In genomic region chr5:159765760-159766517, GRCh38 we compare ENCODE assay signal across 22 cellular contexts.
DNase-seq lines count a peak whose midpoint lies in the region; ATAC-seq, FAIRE-seq and TF ChIP-seq lines count a peak whose summit lies in the region.
"Had no signal": no experiment of that assay in that cellular context is flagged by ENCODE, and none has a peak within 500 bp of the region (broad histone marks: within the 10 kb centered on the region; RNA-seq: fewer than 3 reads in every experiment).

No MANE protein-coding gene starts in this region.

- no peak for TF ChIP-seq CTCF in H1 (IDR thresholded peaks at IDR 0.05; ENCODE audit: control extremely low read depth in 1 of 3, insufficient read depth in 1 of 3, low read depth in 1 of 3, low read length in 3 of 3)
- no peak for TF ChIP-seq CTCF in CD4-positive, alpha-beta T cell (IDR thresholded peaks at IDR 0.05)

- no peaks in the 10 kb centered on the region for H3K23me2 ChIP-seq in H1 (ENCODE audit: low read depth, low read length)

- TF ChIP-seq POLR2A in H1 (IDR thresholded peaks at IDR 0.05; ENCODE audit: control extremely low read depth in 1 of 2, low read depth in 2 of 2, low read length in 2 of 2): no peak

- H3K14ac ChIP-seq in H1 (ENCODE audit: insufficient read length): no peak overlapping the region

- H3K18ac ChIP-seq in H1 (ENCODE audit: extremely low read depth, low read length): no peak overlapping the region

- H2AFZ ChIP-seq in H1 (ENCODE audit: low read length): no peak overlapping the region

- peak; percentile 94 to 97 for ATAC-seq in stimulated activated naive B cell treated with anti-CD40 and anti-IgM and Interleukin-4, amounts not matched to agents 10 μg/mL and 1 μg/mL and 100 μg/mL, for 72 hours (replicated peaks)
- no peak for ATAC-seq in CD4-positive, alpha-beta T cell (ENCODE audit: poor library complexity)
- ATAC-seq in GM21576 (IDR thresholded peaks at IDR 0.05; ENCODE audit: unreplicated experiment) (no peak), HG02642 (IDR thresholded peaks at IDR 0.05; ENCODE audit: poor library complexity, unreplicated experiment) (no peak)
- ATAC-seq: Panc1 had no signal

- no peak overlapping the region for H3K4ac ChIP-seq in H1 (replicated peaks; ENCODE audit: insufficient read length, low read depth, low read length)

- peak; percentile 3 for DNase-seq in NCI-H82 (lab: John Stamatoyannopoulos, UW)
- no peak for DNase-seq in NCI-H82 treated with DMSO at 0.1 percent for 48 hours (lab: John Stamatoyannopoulos, UW; ENCODE audit: unreplicated experiment)
- peak; percentile 26 for DNase-seq in RKO (ENCODE audit: low spot score)
- DNase-seq in H1 (ENCODE audit: low read depth in 1 of 2, low spot score in 2 of 2): no peak
- DNase-seq in stimulated activated naive B cell treated with anti-CD40 and anti-IgM and Interleukin-4, amounts not matched to agents 10 μg/mL and 1 μg/mL and 100 μg/mL, for 72 hours: peak; percentile 17
- no peak for DNase-seq in CD4-positive, alpha-beta T cell
- DNase-seq: ACHN; DMS53; EL; GF-D8; H9; MG63; NCI-H1417 treated with DMSO at 0.1 percent for 48 hours; NCI-H187 treated with DMSO at 0.1 percent for 48 hours; NCI-H2107; NK-92 treated with Interleukin-12 subunit alpha and Interleukin-12 subunit beta, amount 100 ng/mL, for 24 hours had no signal

- no peak overlapping the region for H4K5ac ChIP-seq in H1 (ENCODE audit: insufficient read length, low read depth, low read length)

- no peak for TF ChIP-seq RAD21 in H1 (IDR thresholded peaks at IDR 0.05 in 1 of 2, conservative IDR thresholded peaks at IDR 0.05 in 1 of 2; ENCODE audit: low read depth in 2 of 2, low read length in 2 of 2)

- H4K91ac ChIP-seq in H1 (replicated peaks; ENCODE audit: insufficient read length, low read length): peak overlapping the region; percentile 63

- no peaks in the 10 kb centered on the region for H3K79me2 ChIP-seq in H1 (ENCODE audit: control insufficient read depth in 1 of 2, insufficient read depth in 2 of 2, low read length in 2 of 2)

- H3K4me2 ChIP-seq in H1 (ENCODE audit: insufficient read depth in 1 of 2, low read depth in 2 of 2, low read length in 2 of 2): no peak overlapping the region

- CTCF ChIA-PET in H1 (lab: Charles Lee; ENCODE audit: partially characterized antibody): interaction anchor here (0.8 to 1.2 kb wide), 4 partner anchors 145 to 250 kb away, joined by 3 to 4 read pairs (median 4); no protein-coding TSS in a partner anchor
- CTCF ChIA-PET in CD4-positive, alpha-beta T cell (lab: Charles Lee): no interaction called here

- no peak overlapping the region for H3K56ac ChIP-seq in H1 (replicated peaks; ENCODE audit: insufficient read length, low read depth, low read length)

- H4K20me1 ChIP-seq in H1 (replicated peaks in 1 of 2; ENCODE audit: control insufficient read depth in 1 of 2, insufficient read depth in 2 of 2, low read length in 2 of 2): no peaks in the 10 kb centered on the region

- FAIRE-seq in H1 (lab: Jason Lieb, UNC): no peak
- FAIRE-seq: D721Med had no signal

- peaks cover 15 to 28% of the 10 kb centered on the region in 2 donors for H3K4me1 Mint-ChIP-seq in stimulated activated naive B cell treated with anti-CD40 and anti-IgM and Interleukin-4, amounts not matched to agents 10 μg/mL and 1 μg/mL and 100 μg/mL, for 72 hours
- peaks cover 4% of the 10 kb centered on the region for H3K4me1 Mint-ChIP-seq in CD4-positive, alpha-beta T cell (ENCODE audit: low read depth)

- H3K27me3 ChIP-seq in H1 (replicated peaks in 1 of 4; ENCODE audit: control insufficient read depth in 3 of 4, extremely low read depth in 1 of 4, insufficient read depth in 3 of 4, low read length in 3 of 4): no peaks in the 10 kb centered on the region
- peaks cover 6% of the 10 kb centered on the region for H3K27me3 ChIP-seq in CD4-positive, alpha-beta T cell (ENCODE audit: control insufficient read depth, insufficient read depth, low read length)
- H3K27me3 ChIP-seq: MG63 had no signal

- H3K9me3 Mint-ChIP-seq in stimulated activated naive B cell treated with anti-CD40 and anti-IgM and Interleukin-4, amounts not matched to agents 10 μg/mL and 1 μg/mL and 100 μg/mL, for 72 hours: peaks cover 0 to 2% of the 10 kb centered on the region in 2 donors
- H3K9me3 Mint-ChIP-seq in CD4-positive, alpha-beta T cell: no peaks in the 10 kb centered on the region

- no peak overlapping the region for H3K27ac ChIP-seq in H1 (ENCODE audit: low read depth, low read length)
- no peak overlapping the region for H3K27ac ChIP-seq in CD4-positive, alpha-beta T cell (ENCODE audit: low read depth, low read length)
- H3K27ac ChIP-seq: 22Rv1 had no signal

- no peak for TF ChIP-seq EP300 in H1 (IDR thresholded peaks at IDR 0.05; ENCODE audit: borderline replicate concordance in 1 of 2, low read depth in 2 of 2, low read length in 2 of 2)

- H3K36me3 Mint-ChIP-seq in stimulated activated naive B cell treated with anti-CD40 and anti-IgM and Interleukin-4, amounts not matched to agents 10 μg/mL and 1 μg/mL and 100 μg/mL, for 72 hours: peaks cover 0 to 5% of the 10 kb centered on the region in 2 donors
- no peaks in the 10 kb centered on the region for H3K36me3 Mint-ChIP-seq in CD4-positive, alpha-beta T cell (ENCODE audit: low read depth)
- H3K36me3 Mint-ChIP-seq: CD14-positive monocyte had no signal

- no peak overlapping the region for H3K4me3 Mint-ChIP-seq in stimulated activated naive B cell treated with anti-CD40 and anti-IgM and Interleukin-4, amounts not matched to agents 10 μg/mL and 1 μg/mL and 100 μg/mL, for 72 hours
- no peak overlapping the region for H3K4me3 Mint-ChIP-seq in CD4-positive, alpha-beta T cell
- H3K4me3 Mint-ChIP-seq: H9 had no signal

- no peak overlapping the region for H3K27ac Mint-ChIP-seq in stimulated activated naive B cell treated with anti-CD40 and anti-IgM and Interleukin-4, amounts not matched to agents 10 μg/mL and 1 μg/mL and 100 μg/mL, for 72 hours
- no peak overlapping the region for H3K27ac Mint-ChIP-seq in CD4-positive, alpha-beta T cell
- H3K27ac Mint-ChIP-seq: CD14-positive monocyte, H9 had no signal

- peaks cover 4 to 13% (median 8%) of the 10 kb centered on the region in 4 experiments; a peak in 5 of 7 replicates for H3K4me1 ChIP-seq in H1 (replicated peaks in 1 of 4; ENCODE audit: control insufficient read depth in 3 of 4, insufficient read depth in 4 of 4, low read length in 3 of 4)

- intact Hi-C loops in CD4-positive, alpha-beta T cell (cut with DNase I, micrococcal nuclease): no loop called here

- no peaks in the 10 kb centered on the region for H3K79me1 ChIP-seq in H1 (ENCODE audit: low read depth, low read length)

- no peak overlapping the region for H2BK5ac ChIP-seq in H1 (ENCODE audit: low read depth, low read length)

- no peaks in the 10 kb centered on the region for H3K36me3 ChIP-seq in H1 (ENCODE audit: control insufficient read depth in 2 of 4, insufficient read depth in 4 of 4, low read length in 3 of 4)
- H3K36me3 ChIP-seq: MG63 had no signal

- POLR2A ChIA-PET in H1 (lab: Charles Lee; ENCODE audit: partially characterized antibody): interaction anchor here (0.6 kb wide), 1 partner anchor 218 kb away, joined by 3 read pairs; no protein-coding TSS in a partner anchor
- POLR2A ChIA-PET in CD4-positive, alpha-beta T cell (lab: Charles Lee): no interaction called here

- H2BK12ac ChIP-seq in H1 (ENCODE audit: low read depth, low read length): no peak overlapping the region

- no peak overlapping the region for H2BK15ac ChIP-seq in H1 (ENCODE audit: low read length)

- H3K27me3 Mint-ChIP-seq in stimulated activated naive B cell treated with anti-CD40 and anti-IgM and Interleukin-4, amounts not matched to agents 10 μg/mL and 1 μg/mL and 100 μg/mL, for 72 hours: peaks cover 11 to 20% of the 10 kb centered on the region in 2 donors
- H3K27me3 Mint-ChIP-seq in CD4-positive, alpha-beta T cell: peaks cover 15% of the 10 kb centered on the region

- no peak overlapping the region for H4K8ac ChIP-seq in H1 (ENCODE audit: extremely low read depth, insufficient read depth, low read length)

- H3K9ac ChIP-seq in H1 (replicated peaks in 1 of 4; ENCODE audit: extremely low read depth in 1 of 4, low read depth in 3 of 4, low read length in 3 of 4): no peak overlapping the region

- H3K23ac ChIP-seq in H1 (ENCODE audit: insufficient read length): no peak overlapping the region

- no peak overlapping the region for H2BK120ac ChIP-seq in H1 (replicated peaks; ENCODE audit: low read depth, low read length)

- no peak overlapping the region for H2AK5ac ChIP-seq in H1 (ENCODE audit: low read depth, low read length)

- WGBS in H1 (ENCODE audit: extremely low coverage in 1 of 2, insufficient coverage in 1 of 2, insufficient read length in 1 of 2, insufficient replicate concordance in 2 of 2, low coverage in 1 of 2, low lambda C conversion rate in 2 of 2, missing lambda C conversion rate in 1 of 2), 2 experiments: 79% methylated on average over 8 of the region's 8 CpGs; no CpG with 5 or more reads in 1 of the 2 experiments

- no peaks in the 10 kb centered on the region for H3K9me3 ChIP-seq in H1 (ENCODE audit: insufficient read depth in 2 of 2, low read depth in 1 of 2, low read length in 1 of 2)
- H3K9me3 ChIP-seq in CD4-positive, alpha-beta T cell (ENCODE audit: control insufficient read depth, low read length): no peaks in the 10 kb centered on the region
- H3K9me3 ChIP-seq: MG63 had no signal

- no peak overlapping the region for H2BK20ac ChIP-seq in H1 (ENCODE audit: low read length)

- no peak overlapping the region for H3K4me3 ChIP-seq in H1 (ENCODE audit: extremely low read depth in 1 of 4, insufficient read depth in 2 of 4, low read depth in 3 of 4, low read length in 4 of 4)
- H3K4me3 ChIP-seq: MG63 had no signal

TF ChIP-seq in H1, 55 proteins besides CTCF, POLR2A, EP300 and RAD21:
- TF ChIP-seq SIN3A (conservative IDR thresholded peaks at IDR 0.05 in 1 of 2, IDR thresholded peaks at IDR 0.05 in 1 of 2; ENCODE audit: low read depth in 1 of 2, low read length in 2 of 2): no peak
- TF ChIP-seq, protein P1, sequence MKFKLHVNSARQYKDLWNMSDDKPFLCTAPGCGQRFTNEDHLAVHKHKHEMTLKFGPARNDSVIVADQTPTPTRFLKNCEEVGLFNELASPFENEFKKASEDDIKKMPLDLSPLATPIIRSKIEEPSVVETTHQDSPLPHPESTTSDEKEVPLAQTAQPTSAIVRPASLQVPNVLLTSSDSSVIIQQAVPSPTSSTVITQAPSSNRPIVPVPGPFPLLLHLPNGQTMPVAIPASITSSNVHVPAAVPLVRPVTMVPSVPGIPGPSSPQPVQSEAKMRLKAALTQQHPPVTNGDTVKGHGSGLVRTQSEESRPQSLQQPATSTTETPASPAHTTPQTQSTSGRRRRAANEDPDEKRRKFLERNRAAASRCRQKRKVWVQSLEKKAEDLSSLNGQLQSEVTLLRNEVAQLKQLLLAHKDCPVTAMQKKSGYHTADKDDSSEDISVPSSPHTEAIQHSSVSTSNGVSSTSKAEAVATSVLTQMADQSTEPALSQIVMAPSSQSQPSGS (IDR thresholded peaks at IDR 0.05; ENCODE audit: low read length): no peak

Comparison
In these comparisons a context has a peak if more than half of its experiments do, and no peak if none do; other contexts are left out.
1. DNase-seq: peak in NCI-H82 (single experiment), RKO (single experiment) and stimulated activated naive B cell treated with anti-CD40 and anti-IgM and Interleukin-4, amounts not matched to agents 10 μg/mL and 1 μg/mL and 100 μg/mL, for 72 hours (single experiment); none in NCI-H82 treated with DMSO at 0.1 percent for 48 hours (single experiment), H1 (0 of 2) and CD4-positive, alpha-beta T cell (0 of 10).
2. ATAC-seq: peak in stimulated activated naive B cell treated with anti-CD40 and anti-IgM and Interleukin-4, amounts not matched to agents 10 μg/mL and 1 μg/mL and 100 μg/mL, for 72 hours (2 of 2); none in CD4-positive, alpha-beta T cell (single experiment), GM21576 (single experiment) and HG02642 (single experiment).